In genomic region chr19:38942471-38943181, GRCh38 we compare ENCODE assay signal across 23 cellular contexts. TPM values are rescaled to one million over a fixed set of nuclear protein-coding genes. Genes with fewer than 3 reads are reported as not detected.
DNase-seq lines count a peak whose midpoint lies in the region; ATAC-seq, FAIRE-seq and TF ChIP-seq lines count a peak whose summit lies in the region.
"Had no signal": no experiment of that assay in that cellular context is flagged by ENCODE, and none has a peak within 500 bp of the region (broad histone marks: within the 10 kb centered on the region; RNA-seq: fewer than 3 reads in every experiment).

No MANE protein-coding gene starts in this region.

- H3K36me3 ChIP-seq in kidney (ENCODE audit: control insufficient read depth in 1 of 2, insufficient read depth in 2 of 2, low read length in 2 of 2) (peaks cover 9 to 16% of the 10 kb centered on the region in 2 donors), osteoblast (ENCODE audit: insufficient read depth, low read length) (peaks cover 10% of the 10 kb centered on the region), MG63 (peaks cover 17% of the 10 kb centered on the region), gastroesophageal sphincter (peaks cover 0 to 32% of the 10 kb centered on the region in 2 donors)
- H3K36me3 ChIP-seq: BLaER1, HAP-1, SJSA1 had no signal

- no peak for TF ChIP-seq RAD21 in A549 (conservative IDR thresholded peaks at IDR 0.05 in 1 of 2, IDR thresholded peaks at IDR 0.05 in 1 of 2)

- 88% methylated on average over 20 of the region's 20 CpGs for WGBS in A549 (ENCODE audit: missing lambda C conversion rate)
- 73 to 83% methylated on average over 8 to 12 of the region's 20 CpGs for WGBS in gastroesophageal sphincter (ENCODE audit: low coverage in 1 of 2), 2 donors

- no peak for TF ChIP-seq POLR2A in A549 (IDR thresholded peaks at IDR 0.05; ENCODE audit: low read length)
- no peak for TF ChIP-seq POLR2A in gastroesophageal sphincter (IDR thresholded peaks at IDR 0.05)

- POLR2A ChIA-PET in A549 (lab: Yijun Ruan, JAX) = interaction anchor here (0.9 kb wide), 1 partner anchor 13 kb away, joined by 3 read pairs; no protein-coding TSS in a partner anchor

- H3K9ac ChIP-seq in kidney (ENCODE audit: low read length in 2 of 2) = no peak overlapping the region
- H3K9ac ChIP-seq: GM23248 had no signal

- H3K9me3 ChIP-seq in A549 (no peaks in the 10 kb centered on the region), kidney (ENCODE audit: control insufficient read depth in 1 of 2, low read length in 2 of 2) (no peaks in the 10 kb centered on the region), osteoblast (ENCODE audit: low read depth, low read length) (no peaks in the 10 kb centered on the region), MG63 (no peaks in the 10 kb centered on the region), gastroesophageal sphincter (no peaks in the 10 kb centered on the region)
- H3K9me3 ChIP-seq: HAP-1, SJSA1 had no signal

- FAIRE-seq in A549 (lab: Jason Lieb, UNC) (no peak), kidney (lab: Jason Lieb, UNC) (no peak)

- no peaks in the 10 kb centered on the region for H3K79me2 ChIP-seq in osteoblast (ENCODE audit: insufficient read depth, low read length)

- intact Hi-C loops in kidney (cut with DNase I) = no loop called here

- CTCF ChIA-PET in A549 (lab: Yijun Ruan, JAX) = interaction anchor here (0.6 to 5.3 kb wide), 6 partner anchors 9 to 34 kb away, joined by 3 to 43 read pairs (median 21); partner anchors contain the start of genes MRPS12 and SARS2

- no peak for TF ChIP-seq CTCF in A549 (IDR thresholded peaks at IDR 0.05)
- TF ChIP-seq CTCF in GM13977 (IDR thresholded peaks at IDR 0.05; ENCODE audit: extremely low read depth, insufficient read depth, missing control alignments) = no peak
- no peak for TF ChIP-seq CTCF in kidney (IDR thresholded peaks at IDR 0.05; ENCODE audit: borderline replicate concordance, extremely low read depth, insufficient read depth)
- no peak for TF ChIP-seq CTCF in osteoblast (IDR thresholded peaks at IDR 0.05; ENCODE audit: extremely low read depth, low read depth, low read length)
- TF ChIP-seq CTCF in gastroesophageal sphincter (IDR thresholded peaks at IDR 0.05) = no peak

- DNase-seq in A549 (ENCODE audit: low read depth in 1 of 2, low spot score in 1 of 2) (no peak), GM13977 (ENCODE audit: low spot score) (peak; percentile 5), kidney (peak; percentile 46), osteoblast (ENCODE audit: insufficient read length, low spot score, missing footprints) (peak; percentile 38), MG63 (no peak)
- no peak for DNase-seq in stimulated activated CD4-positive, alpha-beta T cell treated with anti-CD3 and anti-CD28 coated beads, Interleukin-4, amount 100 ng/mL, for 4 hours
- DNase-seq: CD4-positive, alpha-beta T cell; COR-L47; DMS79; GM23248; KG1; NCI-H1092 treated with DMSO at 0.1 percent for 48 hours; NCI-H2029 treated with DMSO at 0.1 percent for 48 hours; NCI-H345; NCI-H526; OCI-M1 had no signal

- ATAC-seq in A549 = peak in 1 of 2 experiments; percentile 15; a peak in 3 of 6 replicates
- no peak for ATAC-seq in gastroesophageal sphincter
- ATAC-seq: Right ventricle myocardium inferior had no signal

- TF ChIP-seq EP300 in A549 (IDR thresholded peaks at IDR 0.05) (no peak), gastroesophageal sphincter (IDR thresholded peaks at IDR 0.05) (no peak)

- H3K27ac ChIP-seq in A549 = no peak overlapping the region
- H3K27ac ChIP-seq in kidney (ENCODE audit: low read depth in 2 of 2, low read length in 2 of 2) = no peak overlapping the region
- no peak overlapping the region for H3K27ac ChIP-seq in osteoblast (ENCODE audit: low read depth, low read length)
- H3K27ac ChIP-seq in gastroesophageal sphincter = no peak overlapping the region
- H3K27ac ChIP-seq: BLaER1, GM23248, HL-60, SJSA1 had no signal

- H4K20me1 ChIP-seq in osteoblast (ENCODE audit: insufficient read depth, low read length) = no peaks in the 10 kb centered on the region
- H4K20me1 ChIP-seq: BLaER1 had no signal

- H3K4me2 ChIP-seq in A549 (no peak overlapping the region), osteoblast (ENCODE audit: insufficient read depth, low read length) (no peak overlapping the region)

- H3K4me3 ChIP-seq in A549 (no peak overlapping the region), kidney (ENCODE audit: low read length in 2 of 2) (no peak overlapping the region), osteoblast (ENCODE audit: insufficient read depth, low read length) (no peak overlapping the region), MG63 (no peak overlapping the region), gastroesophageal sphincter (no peak overlapping the region)
- H3K4me3 ChIP-seq: BLaER1, GM23248, HAP-1, SJSA1 had no signal

- in situ Hi-C loops in GM13977 (cut with MboI; ENCODE audit: low pct_unique_long_range_greater_than_20kb, low sequenced_read_pairs, unreplicated experiment) = loop anchor here (25.0 kb wide), 1 partner anchor 530 kb away; the partner anchor contains the start of gene FAM98C

- no peaks in the 10 kb centered on the region for H3K4me1 ChIP-seq in A549
- no peaks in the 10 kb centered on the region for H3K4me1 ChIP-seq in kidney (ENCODE audit: control insufficient read depth in 1 of 2, insufficient read depth in 1 of 2, low read depth in 1 of 2, low read length in 2 of 2)
- H3K4me1 ChIP-seq in osteoblast (ENCODE audit: insufficient read depth, low read length) = no peaks in the 10 kb centered on the region
- no peaks in the 10 kb centered on the region for H3K4me1 ChIP-seq in gastroesophageal sphincter
- H3K4me1 ChIP-seq: HAP-1, SJSA1 had no signal

- H3K27me3 ChIP-seq in osteoblast (ENCODE audit: insufficient read depth, low read length) = no peaks in the 10 kb centered on the region
- no peaks in the 10 kb centered on the region for H3K27me3 ChIP-seq in MG63
- no peaks in the 10 kb centered on the region for H3K27me3 ChIP-seq in gastroesophageal sphincter
- H3K27me3 ChIP-seq: BLaER1, SJSA1 had no signal

- H2AFZ ChIP-seq in osteoblast (ENCODE audit: low read length) = no peak overlapping the region
- H2AFZ ChIP-seq: GM23248 had no signal

RNA-seq across cellular contexts. Expression of gene MRPS12, which starts 11.9 kb away (rescaled TPM):
- 92.8 and 104 TPM in 2 replicates for polyA plus RNA-seq in A549 (2011; rRNA removed)
- polyA plus RNA-seq in A549 (2012; cell fraction: cytosol; rRNA removed) = 418 and 524 TPM in 2 replicates
- 325 and 425 TPM in 2 replicates for polyA plus RNA-seq in A549 (2012; cell fraction: nucleus; rRNA removed)
- polyA plus RNA-seq in A549 (2017; fragmentation: RNase III; extraction: RNeasy Plus Mini Kit Qiagen cat#74134 plus additional on column Dnase treatment) = 198 to 217 TPM (median 213 TPM) in 3 replicates
- polyA minus RNA-seq in A549 (2011; rRNA and poly(A)+ RNA removed) = 49.4 and 50.5 TPM in 2 replicates
- total RNA-seq in kidney = 28.5 TPM
- 110 TPM for polyA plus RNA-seq in kidney (ENCODE audit: insufficient read depth, low read depth, low replicate concordance)
- total RNA-seq in osteoblast = 21.5 and 25.7 TPM in 2 replicates
- total RNA-seq in MG63 (2014; rRNA removed; shearing (Covaris generic); ENCODE audit: low replicate concordance) = 82.3 and 150 TPM in 2 replicates
- 10 to 100 TPM; 19.8 to 25.3 (median 23.0) TPM for total RNA-seq in gastroesophageal sphincter

RNA-seq across cellular contexts. Expression of gene SARS2, which starts 12.1 kb away (rescaled TPM):
- polyA plus RNA-seq in A549 (2011; rRNA removed) = 46.1 and 46.7 TPM in 2 replicates
- 81.2 and 106 TPM in 2 replicates for polyA plus RNA-seq in A549 (2012; cell fraction: cytosol; rRNA removed)
- 448 and 539 TPM in 2 replicates for polyA plus RNA-seq in A549 (2012; cell fraction: nucleus; rRNA removed)
- polyA plus RNA-seq in A549 (2017; fragmentation: RNase III; extraction: RNeasy Plus Mini Kit Qiagen cat#74134 plus additional on column Dnase treatment) = 81.8 to 98.0 TPM (median 93.4 TPM) in 3 replicates
- 54.8 and 68.1 TPM in 2 replicates for polyA minus RNA-seq in A549 (2011; rRNA and poly(A)+ RNA removed)
- 30.6 TPM for total RNA-seq in kidney
- polyA plus RNA-seq in kidney (ENCODE audit: insufficient read depth, low read depth, low replicate concordance) = 34.8 TPM
- total RNA-seq in osteoblast = 20.3 and 21.7 TPM in 2 replicates
- 18.4 and 20.8 TPM in 2 replicates for total RNA-seq in MG63 (2014; rRNA removed; shearing (Covaris generic); ENCODE audit: low replicate concordance)
- total RNA-seq in gastroesophageal sphincter = 10 to 100 TPM in 3 of 4 donors, 1 to 10 TPM in 1; 9.9 to 13.7 (median 11.9) TPM

RNA-seq across cellular contexts. Expression of gene CCER2, which starts 30.6 kb away (rescaled TPM):
- polyA plus RNA-seq in A549 (2011; rRNA removed) = 0.40 and 0.68 TPM in 2 replicates
- 0.56 and 0.83 TPM in 2 replicates for polyA plus RNA-seq in A549 (2012; cell fraction: cytosol; rRNA removed)
- polyA plus RNA-seq in A549 (2012; cell fraction: nucleus; rRNA removed) = 8.0 and 8.1 TPM in 2 replicates
- polyA plus RNA-seq in A549 (2017; fragmentation: RNase III; extraction: RNeasy Plus Mini Kit Qiagen cat#74134 plus additional on column Dnase treatment) = 1.1 to 1.9 TPM (median 1.5 TPM) in 3 replicates
- not detected in 2 replicates for polyA minus RNA-seq in A549 (2011; rRNA and poly(A)+ RNA removed)
- 0.47 TPM for total RNA-seq in kidney
- polyA plus RNA-seq in kidney (ENCODE audit: insufficient read depth, low read depth, low replicate concordance) = not detected
- not detected in 2 replicates for total RNA-seq in osteoblast
- total RNA-seq in MG63 (2014; rRNA removed; shearing (Covaris generic); ENCODE audit: low replicate concordance) = not detected in 2 replicates
- 1 to 10 TPM in 1 of 4 donors, under 1 TPM in 1, not detected in 2; 0.94 to 1.4 TPM for total RNA-seq in gastroesophageal sphincter
- total RNA-seq: GM23248, HT1080, Right ventricle myocardium inferior, SJSA1 had no signal
- polyA plus RNA-seq: GM23248 had no signal

RNA-seq across cellular contexts. Expression of gene FBXO17, which starts 32.9 kb away (rescaled TPM):
- polyA plus RNA-seq in A549 (2011; rRNA removed) (68.1 and 73.1 TPM in 2 replicates), A549 (2017; fragmentation: RNase III; extraction: RNeasy Plus Mini Kit Qiagen cat#74134 plus additional on column Dnase treatment) (98.5 to 112 TPM (median 111 TPM) in 3 replicates), kidney (ENCODE audit: insufficient read depth, low read depth, low replicate concordance) (44.3 TPM)
- polyA plus RNA-seq in A549 (2012; cell fraction: cytosol; rRNA removed) = 110 and 145 TPM in 2 replicates
- polyA plus RNA-seq in A549 (2012; cell fraction: nucleus; rRNA removed) = 217 and 308 TPM in 2 replicates
- 45.7 and 49.4 TPM in 2 replicates for polyA minus RNA-seq in A549 (2011; rRNA and poly(A)+ RNA removed)
- total RNA-seq in kidney (32.3 TPM), osteoblast (40.9 and 42.7 TPM in 2 replicates), gastroesophageal sphincter (10 to 100 TPM; 21.5 to 31.3 (median 27.8) TPM)
- 53.1 and 67.1 TPM in 2 replicates for total RNA-seq in MG63 (2014; rRNA removed; shearing (Covaris generic); ENCODE audit: low replicate concordance)
- total RNA-seq: CD4-positive, alpha-beta T cell had no signal

RNA-seq across cellular contexts. Expression of gene NFKBIB, which starts 42.9 kb away (rescaled TPM):
- 25.6 and 35.0 TPM in 2 replicates for polyA plus RNA-seq in A549 (2011; rRNA removed)
- 106 and 131 TPM in 2 replicates for polyA plus RNA-seq in A549 (2012; cell fraction: cytosol; rRNA removed)
- 96.5 and 113 TPM in 2 replicates for polyA plus RNA-seq in A549 (2012; cell fraction: nucleus; rRNA removed)
- polyA plus RNA-seq in A549 (2017; fragmentation: RNase III; extraction: RNeasy Plus Mini Kit Qiagen cat#74134 plus additional on column Dnase treatment) = 56.4 to 61.7 TPM (median 59.5 TPM) in 3 replicates
- polyA minus RNA-seq in A549 (2011; rRNA and poly(A)+ RNA removed) = 10.3 and 10.9 TPM in 2 replicates
- total RNA-seq in kidney = 23.2 TPM
- 37.6 TPM for polyA plus RNA-seq in kidney (ENCODE audit: insufficient read depth, low read depth, low replicate concordance)
- 9.1 and 12.7 TPM in 2 replicates for total RNA-seq in osteoblast
- total RNA-seq in MG63 (2014; rRNA removed; shearing (Covaris generic); ENCODE audit: low replicate concordance) = 18.7 and 49.6 TPM in 2 replicates
- total RNA-seq in gastroesophageal sphincter = 10 to 100 TPM; 18.5 to 37.6 (median 26.8) TPM

Comparison
In these comparisons a context has a peak if more than half of its experiments do, and no peak if none do; other contexts are left out.
1. DNase-seq: peak in GM13977 (single experiment), kidney (single experiment) and osteoblast (single experiment); none in A549 (0 of 2), MG63 (single experiment) and stimulated activated CD4-positive, alpha-beta T cell treated with anti-CD3 and anti-CD28 coated beads, Interleukin-4, amount 100 ng/mL, for 4 hours (0 of 2).